Comparison of ENCODE assay signal across 9 cellular contexts in genomic region chr17:63645775-63646491, GRCh38. TPM values are rescaled to one million over a fixed set of nuclear protein-coding genes. Genes with fewer than 3 reads are reported as not detected.
DNase-seq lines count a peak whose midpoint lies in the region; ATAC-seq and TF ChIP-seq lines count a peak whose summit lies in the region.
"Had no signal": no experiment of that assay in that cellular context is flagged by ENCODE, and none has a peak within 500 bp of the region (broad histone marks: within the 10 kb centered on the region; RNA-seq: fewer than 3 reads in every experiment).

No MANE protein-coding gene starts in this region.

- peak; percentile 79 for ATAC-seq in GM19395 (IDR thresholded peaks at IDR 0.05; ENCODE audit: unreplicated experiment)
- ATAC-seq in HG03135 (IDR thresholded peaks at IDR 0.05; ENCODE audit: unreplicated experiment): peak; percentile 60
- ATAC-seq in GM21367 (IDR thresholded peaks at IDR 0.05; ENCODE audit: unreplicated experiment): no peak

- no peak for DNase-seq in CD14-positive monocyte (ENCODE audit: low spot score)
- peak; percentile 90 for DNase-seq in epithelial cell of esophagus (ENCODE audit: low read depth)
- no peak for DNase-seq in GM19240 (ENCODE audit: insufficient read length, low spot score)
- no peak for DNase-seq in activated gamma-delta T cell (lab: John Stamatoyannopoulos, UW)
- DNase-seq in activated CD8-positive, alpha-beta memory T cell treated with anti-CD3 and anti-CD28 coated beads, Interleukin-2, amount 50 U/mL, for 48 hours: no peak
- DNase-seq: SJCRH30 had no signal

- TF ChIP-seq CTCF in CD14-positive monocyte (IDR thresholded peaks at IDR 0.05) (no peak), epithelial cell of esophagus (IDR thresholded peaks at IDR 0.05; ENCODE audit: insufficient read depth, low read depth, low read length, missing control alignments) (no peak)

- no peak overlapping the region for H3K4me3 ChIP-seq in epithelial cell of esophagus (ENCODE audit: low read length)
- H3K4me3 ChIP-seq: SJCRH30 had no signal

- H3K27me3 Mint-ChIP-seq in CD14-positive monocyte (ENCODE audit: low read depth in 3 of 3): peaks cover 0 to 1% (median 0%) of the 10 kb centered on the region in 3 donors

- no peaks in the 10 kb centered on the region for H3K9me3 Mint-ChIP-seq in CD14-positive monocyte

- intact Hi-C loops in CD14-positive monocyte (cut with micrococcal nuclease): no loop called here

- peak overlapping the region; percentile 91 to 99 (median 95) for H3K27ac Mint-ChIP-seq in CD14-positive monocyte

- peaks cover 42 to 63% of the 10 kb centered on the region in 2 donors for H3K36me3 Mint-ChIP-seq in CD14-positive monocyte

- H3K4me3 Mint-ChIP-seq in CD14-positive monocyte: peak overlapping the region in 1 of 2 donors; percentile 61

- peaks cover 98% of the 10 kb centered on the region for H3K4me1 Mint-ChIP-seq in CD14-positive monocyte

RNA-seq across cellular contexts. Expression of gene MAP3K3, which starts 23.7 kb away (rescaled TPM):
- 10 to 100 TPM; 52.2 to 63.6 TPM for polyA plus RNA-seq in CD14-positive monocyte

RNA-seq across cellular contexts. Expression of gene TACO1, which starts 45.2 kb away (rescaled TPM):
- 10 to 100 TPM in 1 of 2 donors, 1 to 10 TPM in 1; 9.5 to 12.5 TPM for polyA plus RNA-seq in CD14-positive monocyte

RNA-seq across cellular contexts. Expression of gene LIMD2, which starts 54.0 kb away (rescaled TPM):
- polyA plus RNA-seq in CD14-positive monocyte: 100 to 1,000 TPM; 315 to 334 TPM
